Comparison of ENCODE assay signal across 12 cellular contexts in the genomic region with DNA sequence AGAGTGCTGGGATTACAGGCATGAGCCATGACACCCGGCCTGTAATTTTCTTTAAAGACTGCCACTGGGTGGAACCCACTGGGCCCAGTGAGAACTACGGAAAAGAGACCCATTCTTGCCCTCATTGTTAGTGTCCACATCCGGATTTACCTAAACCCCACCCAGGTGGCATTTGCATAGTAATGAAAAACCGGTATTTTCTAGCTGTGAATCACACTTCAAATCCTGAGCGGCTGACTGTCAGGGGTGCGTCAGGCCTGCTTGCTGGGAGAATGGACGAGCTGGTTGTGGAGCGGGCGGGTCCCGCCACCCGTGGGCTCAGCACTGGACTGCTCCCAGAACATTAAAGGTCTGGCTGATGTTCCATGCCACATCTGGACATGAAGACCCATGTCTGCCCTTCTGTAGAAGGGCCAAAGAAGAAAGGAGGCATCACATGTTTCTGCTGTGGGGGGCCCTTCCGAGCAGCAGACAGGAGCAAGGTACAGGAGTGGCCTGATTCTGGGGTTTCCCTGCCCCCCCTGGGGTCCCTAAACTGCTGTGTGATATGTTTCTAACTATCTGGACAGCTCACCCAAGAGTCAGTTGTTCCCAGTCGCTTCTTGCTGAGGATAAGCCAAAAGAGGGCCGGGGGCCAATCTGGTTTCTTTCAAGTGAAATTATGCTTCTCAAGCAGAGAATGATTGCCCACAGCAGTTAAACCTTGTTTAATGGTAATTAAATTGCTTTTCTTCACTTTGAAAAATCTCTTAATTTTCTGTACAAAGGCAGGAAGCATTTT. TPM values are rescaled to one million over a fixed set of nuclear protein-coding genes. Genes with fewer than 3 reads are reported as not detected.
DNase-seq lines count a peak whose midpoint lies in the region; ATAC-seq, FAIRE-seq and TF ChIP-seq lines count a peak whose summit lies in the region.
"Had no signal": no experiment of that assay in that cellular context is flagged by ENCODE, and none has a peak within 500 bp of the region (broad histone marks: within the 10 kb centered on the region; RNA-seq: fewer than 3 reads in every experiment).

No MANE protein-coding gene starts in this region.

- H3K79me2 ChIP-seq in PC-9 (ENCODE audit: low read depth) (no peaks in the 10 kb centered on the region), parathyroid adenoma (peaks cover 32% of the 10 kb centered on the region)

- H3K9me3 Mint-ChIP-seq in CD8-positive, alpha-beta T cell: no peaks in the 10 kb centered on the region
- H3K9me3 Mint-ChIP-seq in activated T-cell treated with anti-CD3 and anti-CD28 coated beads, Interleukin-2, amount 50 U/mL, for 24 hours: no peaks in the 10 kb centered on the region

- CTCF ChIA-PET in PC-9 (lab: Charles Lee): interaction anchor here (0.6 kb wide), 2 partner anchors 18 to 56 kb away, joined by 4 to 8 read pairs; no protein-coding TSS in a partner anchor
- CTCF ChIA-PET in CD8-positive, alpha-beta T cell (lab: Charles Lee): no interaction called here

- peaks cover 8% of the 10 kb centered on the region; the same call in 1 of the 2 replicates for H3F3A ChIP-seq in PC-9 (ENCODE audit: insufficient read depth, low read depth)

- no peaks in the 10 kb centered on the region for H3K4me1 Mint-ChIP-seq in CD8-positive, alpha-beta T cell (ENCODE audit: low read depth)
- H3K4me1 Mint-ChIP-seq in activated T-cell treated with anti-CD3 and anti-CD28 coated beads, Interleukin-2, amount 50 U/mL, for 24 hours (ENCODE audit: low read depth): no peaks in the 10 kb centered on the region

- DNase-seq in PC-9: peak; percentile 65 to 81
- peak; percentile 84 to 90 for DNase-seq in foreskin keratinocyte
- DNase-seq in D721Med (ENCODE audit: insufficient read length, low spot score): no peak
- no peak for DNase-seq in CD8-positive, alpha-beta T cell
- no peak for DNase-seq in activated T-cell treated with anti-CD3 and anti-CD28 coated beads, Interleukin-2, amount 50 U/mL, for 24 hours
- DNase-seq: activated T-cell treated with anti-CD3 and anti-CD28 coated beads, Interleukin-2, amount 50 U/mL, for 48 hours had no signal

- H3K9me2 ChIP-seq in PC-9 (ENCODE audit: insufficient read depth): no peaks in the 10 kb centered on the region

- FAIRE-seq in D721Med (lab: Jason Lieb, UNC): no peak
- FAIRE-seq: H54 had no signal

- H2AFZ ChIP-seq in PC-9 (no peak overlapping the region), parathyroid adenoma (peak overlapping the region; percentile 44)

- POLR2A ChIA-PET in PC-9 (lab: Charles Lee; ENCODE audit: unreplicated experiment): interaction anchor here (0.6 to 0.7 kb wide), 2 partner anchors 13 to 38 kb away, joined by 4 to 5 read pairs; no protein-coding TSS in a partner anchor
- POLR2A ChIA-PET in CD8-positive, alpha-beta T cell (lab: Charles Lee): no interaction called here

- no peaks in the 10 kb centered on the region for H4K20me1 ChIP-seq in PC-9 (ENCODE audit: insufficient read depth)

- peaks cover 28% of the 10 kb centered on the region for H3K4me1 ChIP-seq in ES-I3 (ENCODE audit: insufficient read depth, low read length)
- H3K4me1 ChIP-seq in PC-9 (replicated peaks; ENCODE audit: insufficient read depth): peaks cover 49% of the 10 kb centered on the region
- H3K4me1 ChIP-seq in foreskin keratinocyte: peaks cover 32% of the 10 kb centered on the region
- peaks cover 74% of the 10 kb centered on the region for H3K4me1 ChIP-seq in parathyroid adenoma
- H3K4me1 ChIP-seq in CD8-positive, alpha-beta T cell (ENCODE audit: insufficient read depth, low read length): no peaks in the 10 kb centered on the region

- no peak overlapping the region for H3K27ac Mint-ChIP-seq in CD8-positive, alpha-beta T cell
- no peak overlapping the region for H3K27ac Mint-ChIP-seq in activated T-cell treated with anti-CD3 and anti-CD28 coated beads, Interleukin-2, amount 50 U/mL, for 24 hours

- H3K9ac ChIP-seq in ES-I3 (ENCODE audit: low read depth, low read length) (peak overlapping the region; percentile 58; the same call in 1 of the 2 replicates), parathyroid adenoma (peak overlapping the region; percentile 33)

- intact Hi-C loops in PC-9 (cut with micrococcal nuclease; ENCODE audit: unreplicated experiment): loop anchor here (1.0 to 10.0 kb wide), 4 partner anchors 9 to 209 kb away; a partner anchor contains a TSS
- intact Hi-C loops in CD8-positive, alpha-beta T cell (cut with DNase I, micrococcal nuclease): no loop called here

- no peak overlapping the region for H3K4me3 Mint-ChIP-seq in CD8-positive, alpha-beta T cell
- H3K4me3 Mint-ChIP-seq in activated T-cell treated with anti-CD3 and anti-CD28 coated beads, Interleukin-2, amount 50 U/mL, for 24 hours: no peak overlapping the region

- H3K4me3 ChIP-seq in PC-9 (peak overlapping the region; percentile 41; the same call in 1 of the 2 replicates), parathyroid adenoma (ENCODE audit: low read depth, low read length) (peak overlapping the region; percentile 48)
- no peak overlapping the region for H3K4me3 ChIP-seq in CD8-positive, alpha-beta T cell (ENCODE audit: low read depth, low read length)
- H3K4me3 ChIP-seq: ascending aorta had no signal

- H3K27ac ChIP-seq in PC-9 (peak overlapping the region; percentile 57), foreskin keratinocyte (peak overlapping the region; percentile 90), parathyroid adenoma (peak overlapping the region; percentile 97)
- H3K27ac ChIP-seq in CD8-positive, alpha-beta T cell (ENCODE audit: low read depth, low read length): no peak overlapping the region
- H3K27ac ChIP-seq: ascending aorta had no signal

- H3K36me3 Mint-ChIP-seq in CD8-positive, alpha-beta T cell: no peaks in the 10 kb centered on the region
- H3K36me3 Mint-ChIP-seq in activated T-cell treated with anti-CD3 and anti-CD28 coated beads, Interleukin-2, amount 50 U/mL, for 24 hours (ENCODE audit: low read depth): no peaks in the 10 kb centered on the region

- peak; percentile 82 for ATAC-seq in foreskin keratinocyte
- ATAC-seq in CD8-positive, alpha-beta T cell: no peak
- ATAC-seq in GM18858 (IDR thresholded peaks at IDR 0.05; ENCODE audit: unreplicated experiment): no peak
- ATAC-seq: left lobe of liver had no signal

- no peaks in the 10 kb centered on the region for H3K9me3 ChIP-seq in ES-I3 (ENCODE audit: control insufficient read depth, insufficient read depth, low read length)
- no peaks in the 10 kb centered on the region for H3K9me3 ChIP-seq in PC-9 (ENCODE audit: insufficient read depth, low read depth)
- no peaks in the 10 kb centered on the region for H3K9me3 ChIP-seq in parathyroid adenoma (ENCODE audit: control insufficient read depth, low read length)
- no peaks in the 10 kb centered on the region for H3K9me3 ChIP-seq in CD8-positive, alpha-beta T cell (ENCODE audit: low read length)
- H3K9me3 ChIP-seq: ascending aorta had no signal

- H3K36me3 ChIP-seq in ES-I3 (ENCODE audit: insufficient read depth, low read length) (peaks cover 4% of the 10 kb centered on the region; the same call in 1 of the 2 replicates), PC-9 (ENCODE audit: low read depth) (no peaks in the 10 kb centered on the region), parathyroid adenoma (ENCODE audit: control insufficient read depth, insufficient read depth, low read length) (no peaks in the 10 kb centered on the region)
- H3K36me3 ChIP-seq in CD8-positive, alpha-beta T cell (ENCODE audit: insufficient read depth, low read length): no peaks in the 10 kb centered on the region
- H3K36me3 ChIP-seq: ascending aorta had no signal

- no TSS peak for BruUV-seq in PC-9 (replicated peaks; lab: Mats Ljungman, UMichigan)

- TF ChIP-seq CTCF in PC-9 (conservative IDR thresholded peaks at IDR 0.05) (no peak), foreskin keratinocyte (conservative IDR thresholded peaks at IDR 0.05) (no peak), parathyroid adenoma (IDR thresholded peaks at IDR 0.05) (no peak), D721Med (IDR thresholded peaks at IDR 0.05; ENCODE audit: insufficient read depth, missing control alignments) (no peak)
- no peak for TF ChIP-seq CTCF in CD8-positive, alpha-beta T cell (IDR thresholded peaks at IDR 0.05)

- H3K27me3 ChIP-seq in PC-9 (ENCODE audit: insufficient read depth, low read depth) (no peaks in the 10 kb centered on the region), foreskin keratinocyte (no peaks in the 10 kb centered on the region), parathyroid adenoma (ENCODE audit: control insufficient read depth, insufficient read depth, low read length) (no peaks in the 10 kb centered on the region)
- no peaks in the 10 kb centered on the region for H3K27me3 ChIP-seq in CD8-positive, alpha-beta T cell (ENCODE audit: insufficient read depth, low read length)
- H3K27me3 ChIP-seq: ascending aorta had no signal

- peak overlapping the region; percentile 78 for H3K4me2 ChIP-seq in PC-9
- H3K4me2 ChIP-seq in parathyroid adenoma (ENCODE audit: low read length): peak overlapping the region; percentile 56

- H3K27me3 Mint-ChIP-seq in CD8-positive, alpha-beta T cell (ENCODE audit: low read depth): peaks cover 1% of the 10 kb centered on the region
- peaks cover 4% of the 10 kb centered on the region for H3K27me3 Mint-ChIP-seq in activated T-cell treated with anti-CD3 and anti-CD28 coated beads, Interleukin-2, amount 50 U/mL, for 24 hours

RNA-seq across cellular contexts. Expression of a gene that starts 46.4 kb away (rescaled TPM):
- total RNA-seq in PC-9 (2021) (26.2 and 41.1 TPM in 2 replicates), foreskin keratinocyte (17.1 and 17.5 TPM in 2 replicates)
- 3.2 and 4.1 TPM in 2 replicates for polyA plus RNA-seq in foreskin keratinocyte
- total RNA-seq in CD8-positive, alpha-beta T cell: under 1 TPM in 1 of 2 experiments, not detected in 1; 0.22 TPM

Comparison
In these comparisons a context has a peak if more than half of its experiments do, and no peak if none do; other contexts are left out.
1. DNase-seq: peak in PC-9 (2 of 2) and foreskin keratinocyte (2 of 2); none in D721Med (single experiment), CD8-positive, alpha-beta T cell (0 of 7) and activated T-cell treated with anti-CD3 and anti-CD28 coated beads, Interleukin-2, amount 50 U/mL, for 24 hours (single experiment).
2. RNA of a gene that starts 46.4 kb away (total RNA-seq): 26.2 to 41.1 TPM in PC-9 and 17.1 to 17.5 TPM in foreskin keratinocyte; 0.22 TPM in CD8-positive, alpha-beta T cell; every median in the first group is over 10 times any median in the second.